Comparison of ENCODE assay signal across 1 cellular context in the genomic region with DNA sequence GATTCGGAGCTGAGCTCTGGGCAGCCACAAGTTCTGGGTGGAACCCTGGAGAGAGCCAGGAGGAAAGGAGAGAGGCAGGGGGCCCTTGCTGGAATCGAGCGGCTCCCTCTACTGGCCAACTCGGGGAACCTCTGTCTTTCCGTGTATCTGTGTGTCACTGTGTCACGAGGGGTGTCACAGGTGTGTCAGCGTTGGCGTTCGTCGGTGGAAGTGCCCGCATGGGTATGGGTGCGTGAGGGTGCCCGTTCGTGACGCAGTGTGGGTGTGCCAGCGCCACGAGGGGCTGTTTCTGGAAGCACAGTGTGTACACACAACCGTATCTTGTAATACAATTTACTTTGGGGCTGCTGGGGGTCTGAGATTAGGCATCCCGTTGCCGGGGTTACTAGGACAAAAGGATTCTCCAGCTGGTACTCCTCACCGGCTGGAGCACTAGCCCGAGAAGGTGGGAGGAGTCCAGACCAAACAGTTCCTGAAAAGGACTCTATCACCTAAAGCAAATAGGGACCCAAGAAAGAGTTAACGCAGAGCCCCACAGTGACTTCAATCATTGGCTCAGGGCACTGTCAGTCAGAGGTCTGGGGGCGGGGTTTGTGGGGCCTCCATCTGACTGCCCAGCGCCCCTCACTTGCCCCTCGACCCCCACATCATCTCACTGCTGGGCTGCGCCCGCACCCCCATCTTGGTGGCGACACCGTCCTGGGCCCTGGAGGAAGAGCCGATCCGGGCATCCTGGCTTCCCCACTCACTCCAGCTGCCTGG.
A peak's percentile ranks its signal among the peaks of the same experiment; 100 is the strongest.
TF ChIP-seq lines count a peak whose summit lies in the region.

No MANE protein-coding gene starts in this region.

TF ChIP-seq in HepG2, 621 proteins besides CTCF, POLR2A, EP300 and RAD21 (continued from another document and continues in another):
- TF ChIP-seq, protein P1, sequence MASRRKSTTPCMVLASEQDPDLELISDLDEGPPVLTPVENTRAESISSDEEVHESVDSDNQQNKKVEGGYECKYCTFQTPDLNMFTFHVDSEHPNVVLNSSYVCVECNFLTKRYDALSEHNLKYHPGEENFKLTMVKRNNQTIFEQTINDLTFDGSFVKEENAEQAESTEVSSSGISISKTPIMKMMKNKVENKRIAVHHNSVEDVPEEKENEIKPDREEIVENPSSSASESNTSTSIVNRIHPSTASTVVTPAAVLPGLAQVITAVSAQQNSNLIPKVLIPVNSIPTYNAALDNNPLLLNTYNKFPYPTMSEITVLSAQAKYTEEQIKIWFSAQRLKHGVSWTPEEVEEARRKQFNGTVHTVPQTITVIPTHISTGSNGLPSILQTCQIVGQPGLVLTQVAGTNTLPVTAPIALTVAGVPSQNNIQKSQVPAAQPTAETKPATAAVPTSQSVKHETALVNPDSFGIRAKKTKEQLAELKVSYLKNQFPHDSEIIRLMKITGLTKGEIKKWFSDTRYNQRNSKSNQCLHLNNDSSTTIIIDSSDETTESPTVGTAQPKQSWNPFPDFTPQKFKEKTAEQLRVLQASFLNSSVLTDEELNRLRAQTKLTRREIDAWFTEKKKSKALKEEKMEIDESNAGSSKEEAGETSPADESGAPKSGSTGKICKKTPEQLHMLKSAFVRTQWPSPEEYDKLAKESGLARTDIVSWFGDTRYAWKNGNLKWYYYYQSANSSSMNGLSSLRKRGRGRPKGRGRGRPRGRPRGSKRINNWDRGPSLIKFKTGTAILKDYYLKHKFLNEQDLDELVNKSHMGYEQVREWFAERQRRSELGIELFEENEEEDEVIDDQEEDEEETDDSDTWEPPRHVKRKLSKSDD (CRISPR knock-in tag; IDR thresholded peaks at IDR 0.05; ENCODE audit: low read depth): no peak
- no peak for TF ChIP-seq ZNF788 (CRISPR knock-in tag; IDR thresholded peaks at IDR 0.05; ENCODE audit: borderline replicate concordance)
- TF ChIP-seq, protein P2, sequence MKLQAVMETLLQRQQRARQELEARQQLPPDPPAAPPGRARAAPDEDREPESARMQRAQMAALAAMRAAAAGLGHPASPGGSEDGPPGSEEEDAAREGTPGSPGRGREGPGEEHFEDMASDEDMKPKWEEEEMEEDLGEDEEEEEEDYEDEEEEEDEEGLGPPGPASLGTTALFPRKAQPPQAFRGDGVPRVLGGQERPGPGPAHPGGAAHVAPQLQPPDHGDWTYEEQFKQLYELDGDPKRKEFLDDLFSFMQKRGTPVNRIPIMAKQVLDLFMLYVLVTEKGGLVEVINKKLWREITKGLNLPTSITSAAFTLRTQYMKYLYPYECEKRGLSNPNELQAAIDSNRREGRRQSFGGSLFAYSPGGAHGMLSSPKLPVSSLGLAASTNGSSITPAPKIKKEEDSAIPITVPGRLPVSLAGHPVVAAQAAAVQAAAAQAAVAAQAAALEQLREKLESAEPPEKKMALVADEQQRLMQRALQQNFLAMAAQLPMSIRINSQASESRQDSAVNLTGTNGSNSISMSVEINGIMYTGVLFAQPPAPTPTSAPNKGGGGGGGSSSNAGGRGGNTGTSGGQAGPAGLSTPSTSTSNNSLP (IDR thresholded peaks at IDR 0.05; ENCODE audit: low read depth, low read length): no peak
- TF ChIP-seq GZF1 (CRISPR knock-in tag; IDR thresholded peaks at IDR 0.05): no peak
- TF ChIP-seq ZNF232 (CRISPR knock-in tag; IDR thresholded peaks at IDR 0.05; ENCODE audit: borderline replicate concordance): no peak
- TF ChIP-seq, protein P3, sequence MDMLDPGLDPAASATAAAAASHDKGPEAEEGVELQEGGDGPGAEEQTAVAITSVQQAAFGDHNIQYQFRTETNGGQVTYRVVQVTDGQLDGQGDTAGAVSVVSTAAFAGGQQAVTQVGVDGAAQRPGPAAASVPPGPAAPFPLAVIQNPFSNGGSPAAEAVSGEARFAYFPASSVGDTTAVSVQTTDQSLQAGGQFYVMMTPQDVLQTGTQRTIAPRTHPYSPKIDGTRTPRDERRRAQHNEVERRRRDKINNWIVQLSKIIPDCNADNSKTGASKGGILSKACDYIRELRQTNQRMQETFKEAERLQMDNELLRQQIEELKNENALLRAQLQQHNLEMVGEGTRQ (IDR thresholded peaks at IDR 0.05; ENCODE audit: low read depth, low read length): peak; percentile 42
- TF ChIP-seq, protein P3 (CRISPR knock-in tag; IDR thresholded peaks at IDR 0.05; ENCODE audit: borderline replicate concordance): 0 out of 2 replicates have a peak, but pooled peaks have one; percentile 21
- no peak for TF ChIP-seq ISX (CRISPR knock-in tag; conservative IDR thresholded peaks at IDR 0.05)
- 0 out of 2 replicates have a peak, but pooled peaks have one; percentile 10 for TF ChIP-seq SIN3A (IDR thresholded peaks at IDR 0.05; ENCODE audit: borderline replicate concordance, low read depth, low read length)
- TF ChIP-seq DNMT1 (CRISPR knock-in tag; IDR thresholded peaks at IDR 0.05): no peak
- no peak; the same call in 1 of the 2 replicates for TF ChIP-seq PITX1 (CRISPR knock-in tag; IDR thresholded peaks at IDR 0.05)
- no peak for TF ChIP-seq ZNF775 (CRISPR knock-in tag; IDR thresholded peaks at IDR 0.05; ENCODE audit: borderline replicate concordance)
- TF ChIP-seq NFKB2 (CRISPR knock-in tag; IDR thresholded peaks at IDR 0.05; ENCODE audit: borderline replicate concordance): no peak; the same call in 1 of the 2 replicates
- no peak for TF ChIP-seq DNMT3B (CRISPR knock-in tag; conservative IDR thresholded peaks at IDR 0.05)
- TF ChIP-seq KMT2B (CRISPR knock-in tag; IDR thresholded peaks at IDR 0.05): no peak
- no peak for TF ChIP-seq ZNF7 (CRISPR knock-in tag; IDR thresholded peaks at IDR 0.05)
- TF ChIP-seq, protein P4, sequence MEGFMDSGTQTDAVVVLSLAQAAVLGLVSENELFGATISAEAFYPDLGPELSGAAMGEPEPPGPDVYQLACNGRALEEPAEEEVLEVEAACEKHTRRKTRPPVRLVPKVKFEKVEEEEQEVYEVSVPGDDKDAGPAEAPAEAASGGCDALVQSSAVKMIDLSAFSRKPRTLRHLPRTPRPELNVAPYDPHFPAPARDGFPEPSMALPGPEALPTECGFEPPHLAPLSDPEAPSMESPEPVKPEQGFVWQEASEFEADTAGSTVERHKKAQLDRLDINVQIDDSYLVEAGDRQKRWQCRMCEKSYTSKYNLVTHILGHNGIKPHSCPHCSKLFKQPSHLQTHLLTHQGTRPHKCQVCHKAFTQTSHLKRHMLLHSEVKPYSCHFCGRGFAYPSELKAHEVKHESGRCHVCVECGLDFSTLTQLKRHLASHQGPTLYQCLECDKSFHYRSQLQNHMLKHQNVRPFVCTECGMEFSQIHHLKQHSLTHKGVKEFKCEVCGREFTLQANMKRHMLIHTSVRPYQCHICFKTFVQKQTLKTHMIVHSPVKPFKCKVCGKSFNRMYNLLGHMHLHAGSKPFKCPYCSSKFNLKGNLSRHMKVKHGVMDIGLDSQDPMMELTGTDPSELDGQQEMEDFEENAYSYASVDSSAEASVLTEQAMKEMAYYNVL (CRISPR knock-in tag; IDR thresholded peaks at IDR 0.05; ENCODE audit: borderline replicate concordance): 0 out of 2 replicates have a peak, but pooled peaks have one; percentile 48
- TF ChIP-seq RBM39 (IDR thresholded peaks at IDR 0.05; ENCODE audit: low read depth, low read length, poor library complexity, severe bottlenecking): peak; percentile 28
- peak; percentile 64 for TF ChIP-seq CREB1 (IDR thresholded peaks at IDR 0.05)
- TF ChIP-seq CREB1 (CRISPR knock-in tag; IDR thresholded peaks at IDR 0.05): no peak
- TF ChIP-seq, protein P5, sequence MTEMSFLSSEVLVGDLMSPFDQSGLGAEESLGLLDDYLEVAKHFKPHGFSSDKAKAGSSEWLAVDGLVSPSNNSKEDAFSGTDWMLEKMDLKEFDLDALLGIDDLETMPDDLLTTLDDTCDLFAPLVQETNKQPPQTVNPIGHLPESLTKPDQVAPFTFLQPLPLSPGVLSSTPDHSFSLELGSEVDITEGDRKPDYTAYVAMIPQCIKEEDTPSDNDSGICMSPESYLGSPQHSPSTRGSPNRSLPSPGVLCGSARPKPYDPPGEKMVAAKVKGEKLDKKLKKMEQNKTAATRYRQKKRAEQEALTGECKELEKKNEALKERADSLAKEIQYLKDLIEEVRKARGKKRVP (CRISPR knock-in tag; IDR thresholded peaks at IDR 0.05): no peak
- no peak for TF ChIP-seq KAT8 (CRISPR knock-in tag; IDR thresholded peaks at IDR 0.05)
- TF ChIP-seq, protein P6, sequence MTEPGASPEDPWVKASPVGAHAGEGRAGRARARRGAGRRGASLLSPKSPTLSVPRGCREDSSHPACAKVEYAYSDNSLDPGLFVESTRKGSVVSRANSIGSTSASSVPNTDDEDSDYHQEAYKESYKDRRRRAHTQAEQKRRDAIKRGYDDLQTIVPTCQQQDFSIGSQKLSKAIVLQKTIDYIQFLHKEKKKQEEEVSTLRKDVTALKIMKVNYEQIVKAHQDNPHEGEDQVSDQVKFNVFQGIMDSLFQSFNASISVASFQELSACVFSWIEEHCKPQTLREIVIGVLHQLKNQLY (CRISPR knock-in tag; IDR thresholded peaks at IDR 0.05): no peak
- no peak for TF ChIP-seq ZNF607 (CRISPR knock-in tag; IDR thresholded peaks at IDR 0.05; ENCODE audit: borderline replicate concordance)
- TF ChIP-seq HDAC1 (CRISPR knock-in tag; IDR thresholded peaks at IDR 0.05): peak; percentile 70
- TF ChIP-seq CBX1 (IDR thresholded peaks at IDR 0.05; ENCODE audit: low read depth): no peak
- no peak for TF ChIP-seq ZFP36L1 (CRISPR knock-in tag; IDR thresholded peaks at IDR 0.05)
- no peak for TF ChIP-seq GATA4 (IDR thresholded peaks at IDR 0.05; ENCODE audit: borderline replicate concordance, low read depth)
- TF ChIP-seq, protein P7, sequence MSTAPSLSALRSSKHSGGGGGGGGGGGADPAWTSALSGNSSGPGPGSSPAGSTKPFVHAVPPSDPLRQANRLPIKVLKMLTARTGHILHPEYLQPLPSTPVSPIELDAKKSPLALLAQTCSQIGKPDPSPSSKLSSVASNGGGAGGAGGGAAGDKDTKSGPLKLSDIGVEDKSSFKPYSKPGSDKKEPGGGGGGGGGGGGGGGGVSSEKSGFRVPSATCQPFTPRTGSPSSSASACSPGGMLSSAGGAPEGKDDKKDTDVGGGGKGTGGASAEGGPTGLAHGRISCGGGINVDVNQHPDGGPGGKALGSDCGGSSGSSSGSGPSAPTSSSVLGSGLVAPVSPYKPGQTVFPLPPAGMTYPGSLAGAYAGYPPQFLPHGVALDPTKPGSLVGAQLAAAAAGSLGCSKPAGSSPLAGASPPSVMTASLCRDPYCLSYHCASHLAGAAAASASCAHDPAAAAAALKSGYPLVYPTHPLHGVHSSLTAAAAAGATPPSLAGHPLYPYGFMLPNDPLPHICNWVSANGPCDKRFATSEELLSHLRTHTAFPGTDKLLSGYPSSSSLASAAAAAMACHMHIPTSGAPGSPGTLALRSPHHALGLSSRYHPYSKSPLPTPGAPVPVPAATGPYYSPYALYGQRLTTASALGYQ (CRISPR knock-in tag; IDR thresholded peaks at IDR 0.05): no peak
- no peak for TF ChIP-seq MXD4 (CRISPR knock-in tag; IDR thresholded peaks at IDR 0.05)
- TF ChIP-seq RARG (CRISPR knock-in tag; IDR thresholded peaks at IDR 0.05; ENCODE audit: low read depth): no peak
- no peak for TF ChIP-seq SAFB2 (CRISPR knock-in tag; IDR thresholded peaks at IDR 0.05; ENCODE audit: borderline replicate concordance, low read depth)
- TF ChIP-seq SP4 (CRISPR knock-in tag; IDR thresholded peaks at IDR 0.05): no peak
- TF ChIP-seq CEBPB (IDR thresholded peaks at IDR 0.05; ENCODE audit: borderline replicate concordance, low read depth, low read length): no peak
- 0 out of 2 replicates have a peak, but pooled peaks have one; percentile 74 for TF ChIP-seq SMAD9 (CRISPR knock-in tag; IDR thresholded peaks at IDR 0.05)
- no peak for TF ChIP-seq ZNF343 (CRISPR knock-in tag; IDR thresholded peaks at IDR 0.05)
- TF ChIP-seq KDM2A (CRISPR knock-in tag; IDR thresholded peaks at IDR 0.05; ENCODE audit: borderline replicate concordance, low read depth): peak; percentile 22; the same call in 1 of the 2 replicates
- no peak for TF ChIP-seq JUN (CRISPR knock-in tag; IDR thresholded peaks at IDR 0.05)
- TF ChIP-seq FLYWCH1 (CRISPR knock-in tag; IDR thresholded peaks at IDR 0.05): no peak
- TF ChIP-seq THAP11 (CRISPR knock-in tag; IDR thresholded peaks at IDR 0.05): peak; percentile 37; the same call in 1 of the 2 replicates
- no peak for TF ChIP-seq ZNF83 (CRISPR knock-in tag; IDR thresholded peaks at IDR 0.05; ENCODE audit: borderline replicate concordance)
- TF ChIP-seq ZBTB1 (CRISPR knock-in tag; IDR thresholded peaks at IDR 0.05; ENCODE audit: borderline replicate concordance): no peak
- no peak for TF ChIP-seq ZNF335 (CRISPR knock-in tag; IDR thresholded peaks at IDR 0.05)
- TF ChIP-seq ZFP41 (CRISPR knock-in tag; IDR thresholded peaks at IDR 0.05; ENCODE audit: borderline replicate concordance): no peak
- TF ChIP-seq ZSCAN31 (CRISPR knock-in tag; IDR thresholded peaks at IDR 0.05; ENCODE audit: low read depth): no peak
- 0 out of 2 replicates have a peak, but pooled peaks have one; percentile 66 for TF ChIP-seq ZNF546 (CRISPR knock-in tag; conservative IDR thresholded peaks at IDR 0.05)
- no peak for TF ChIP-seq ZNF841 (CRISPR knock-in tag; IDR thresholded peaks at IDR 0.05; ENCODE audit: borderline replicate concordance)
- peak; percentile 76; the same call in 1 of the 2 replicates for TF ChIP-seq SRY (CRISPR knock-in tag; IDR thresholded peaks at IDR 0.05)
- no peak for TF ChIP-seq ZFP82 (CRISPR knock-in tag; IDR thresholded peaks at IDR 0.05; ENCODE audit: borderline replicate concordance)
- TF ChIP-seq, protein P8, sequence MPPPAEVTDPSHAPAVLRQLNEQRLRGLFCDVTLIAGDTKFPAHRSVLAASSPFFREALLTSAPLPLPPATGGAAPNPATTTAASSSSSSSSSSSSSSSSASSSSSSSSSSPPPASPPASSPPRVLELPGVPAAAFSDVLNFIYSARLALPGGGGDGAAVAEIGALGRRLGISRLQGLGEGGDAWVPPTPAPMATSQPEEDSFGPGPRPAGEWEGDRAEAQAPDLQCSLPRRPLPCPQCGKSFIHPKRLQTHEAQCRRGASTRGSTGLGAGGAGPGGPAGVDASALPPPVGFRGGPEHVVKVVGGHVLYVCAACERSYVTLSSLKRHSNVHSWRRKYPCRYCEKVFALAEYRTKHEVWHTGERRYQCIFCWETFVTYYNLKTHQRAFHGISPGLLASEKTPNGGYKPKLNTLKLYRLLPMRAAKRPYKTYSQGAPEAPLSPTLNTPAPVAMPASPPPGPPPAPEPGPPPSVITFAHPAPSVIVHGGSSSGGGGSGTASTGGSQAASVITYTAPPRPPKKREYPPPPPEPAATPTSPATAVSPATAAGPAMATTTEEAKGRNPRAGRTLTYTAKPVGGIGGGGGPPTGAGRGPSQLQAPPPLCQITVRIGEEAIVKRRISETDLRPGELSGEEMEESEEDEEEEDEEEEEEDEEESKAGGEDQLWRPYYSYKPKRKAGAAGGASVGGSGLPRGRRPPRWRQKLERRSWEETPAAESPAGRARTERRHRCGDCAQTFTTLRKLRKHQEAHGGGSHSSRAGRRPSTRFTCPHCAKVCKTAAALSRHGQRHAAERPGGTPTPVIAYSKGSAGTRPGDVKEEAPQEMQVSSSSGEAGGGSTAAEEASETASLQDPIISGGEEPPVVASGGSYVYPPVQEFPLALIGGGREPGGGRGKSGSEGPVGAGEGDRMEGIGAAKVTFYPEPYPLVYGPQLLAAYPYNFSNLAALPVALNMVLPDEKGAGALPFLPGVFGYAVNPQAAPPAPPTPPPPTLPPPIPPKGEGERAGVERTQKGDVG (CRISPR knock-in tag; IDR thresholded peaks at IDR 0.05; ENCODE audit: borderline replicate concordance): no peak
- 0 out of 2 replicates have a peak, but pooled peaks have one; percentile 20 for TF ChIP-seq FOXK1 (CRISPR knock-in tag; IDR thresholded peaks at IDR 0.05; ENCODE audit: borderline replicate concordance, low read depth)
